ENCODE assay signal across 18 cellular contexts in genomic region chrX:136630881-136631280, GRCh38. TPM values are rescaled to one million over a fixed set of nuclear protein-coding genes. Genes with fewer than 3 reads are reported as not detected.
"Had no signal": no experiment of that assay in that cellular context is flagged by ENCODE, and none has a peak within 500 bp of the region (broad histone marks: within the 10 kb centered on the region; RNA-seq: fewer than 3 reads in every experiment).

No MANE protein-coding gene starts in this region.

- H3K4me3 ChIP-seq: heart right ventricle, left lung, psoas muscle, right lobe of liver had no signal

- DNase-seq: cortex of kidney; effector CD8-positive, alpha-beta T cell; heart right ventricle; islet precursor cell; left lung; nephron progenitor cell; psoas muscle; right lobe of liver; Right ventricle myocardium superior; substantia nigra; trophoblast cell had no signal

- H3K27ac Mint-ChIP-seq: memory B cell; nephron progenitor cell; stimulated activated memory B cell treated with anti-CD40 and anti-IgM and Interleukin-4, amounts not matched to agents 10 μg/mL and 1 μg/mL and 100 μg/mL, for 72 hours had no signal

- H3K27me3 Mint-ChIP-seq: memory B cell; stimulated activated memory B cell treated with anti-CD40 and anti-IgM and Interleukin-4, amounts not matched to agents 10 μg/mL and 1 μg/mL and 100 μg/mL, for 72 hours had no signal

- ATAC-seq: activated CD4-positive, CD25-positive, alpha-beta regulatory T cell treated with anti-CD3 and anti-CD28 coated beads, Interleukin-2, amount 50 U/mL, for 24 hours; heart right ventricle; left lung; psoas muscle; right lobe of liver; SK-N-SH treated with all-trans-retinoic acid at 6 μM for 48 hours; stimulated activated memory B cell treated with anti-CD40 and anti-IgM and Interleukin-4, amounts not matched to agents 10 μg/mL and 1 μg/mL and 100 μg/mL, for 72 hours had no signal

- H3K27ac ChIP-seq: heart right ventricle, left lung, psoas muscle, right lobe of liver had no signal

- H3K4me1 ChIP-seq: heart right ventricle, left lung, psoas muscle, right lobe of liver had no signal

- H3K36me3 Mint-ChIP-seq: stimulated activated memory B cell treated with anti-CD40 and anti-IgM and Interleukin-4, amounts not matched to agents 10 μg/mL and 1 μg/mL and 100 μg/mL, for 72 hours had no signal

- H3K36me3 ChIP-seq: heart right ventricle, left lung, right lobe of liver had no signal

- H3K9me3 ChIP-seq: heart right ventricle, left lung, psoas muscle, right lobe of liver had no signal

- H3K9me3 Mint-ChIP-seq: memory B cell; stimulated activated memory B cell treated with anti-CD40 and anti-IgM and Interleukin-4, amounts not matched to agents 10 μg/mL and 1 μg/mL and 100 μg/mL, for 72 hours had no signal

- H3K4me3 Mint-ChIP-seq: memory B cell; nephron progenitor cell; stimulated activated memory B cell treated with anti-CD40 and anti-IgM and Interleukin-4, amounts not matched to agents 10 μg/mL and 1 μg/mL and 100 μg/mL, for 72 hours had no signal

- H3K27me3 ChIP-seq: left lung, right lobe of liver had no signal

RNA-seq across cellular contexts. Expression of gene CD40LG, which starts 17.1 kb away (rescaled TPM):
- total RNA-seq: cardiac septum, fibroblast of lung, frontal cortex, Right ventricle myocardium superior had no signal
- polyA plus RNA-seq: fibroblast of lung, psoas muscle had no signal
